ENCODE assay signal across 8 cellular contexts in the genomic region with DNA sequence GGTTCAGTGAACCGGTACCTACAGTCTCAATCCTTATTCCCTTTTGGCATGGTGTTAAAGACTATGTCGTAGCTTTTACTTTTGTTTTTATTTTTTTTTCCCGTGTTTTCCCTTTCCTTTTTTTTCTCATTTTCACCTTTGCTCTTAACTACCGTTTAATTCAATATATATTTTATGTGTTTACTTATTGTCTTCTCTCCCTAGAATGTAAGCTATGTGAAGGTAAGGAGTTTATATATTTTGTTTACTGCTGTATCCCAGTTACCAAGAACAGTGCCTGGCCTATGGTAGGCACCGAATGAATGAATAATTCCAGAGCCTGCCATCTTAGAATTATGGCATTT. TPM values are rescaled to one million over a fixed set of nuclear protein-coding genes. Genes with fewer than 3 reads are reported as not detected.
DNase-seq lines count a peak whose midpoint lies in the region; ATAC-seq and TF ChIP-seq lines count a peak whose summit lies in the region.

No MANE protein-coding gene starts in this region.

- ATAC-seq in GM19452 (IDR thresholded peaks at IDR 0.05; ENCODE audit: unreplicated experiment) (no peak), HG03175 (IDR thresholded peaks at IDR 0.05; ENCODE audit: unreplicated experiment) (no peak), GM18517 (IDR thresholded peaks at IDR 0.05; ENCODE audit: unreplicated experiment) (no peak)

- H3K9me2 ChIP-seq in DOHH2 (replicated peaks; ENCODE audit: control insufficient read depth, low read length): no peaks in the 10 kb centered on the region

- H3F3A ChIP-seq in DOHH2 (ENCODE audit: control insufficient read depth, insufficient read depth): peaks cover 13% of the 10 kb centered on the region

- no peak for TF ChIP-seq POLR2A in Peyer's patch (IDR thresholded peaks at IDR 0.05)
- no peak for TF ChIP-seq POLR2A in prostate gland (IDR thresholded peaks at IDR 0.05)

- peaks cover 29% of the 10 kb centered on the region for H3K36me3 ChIP-seq in DOHH2 (ENCODE audit: control insufficient read depth, low read length)
- H3K36me3 ChIP-seq in Peyer's patch: peaks cover 0 to 3% (median 0%) of the 10 kb centered on the region in 3 donors
- H3K36me3 ChIP-seq in prostate gland: no peaks in the 10 kb centered on the region

- peak overlapping the region; percentile 93 for H3K4me2 ChIP-seq in DOHH2 (ENCODE audit: low read length)

- no peaks in the 10 kb centered on the region for H3K9me3 ChIP-seq in DOHH2 (ENCODE audit: control insufficient read depth, insufficient read depth, low read length)
- H3K9me3 ChIP-seq in Peyer's patch: no peaks in the 10 kb centered on the region
- H3K9me3 ChIP-seq in prostate gland: no peaks in the 10 kb centered on the region

- H3K4me1 ChIP-seq in DOHH2 (ENCODE audit: control insufficient read depth, low read length) (peaks cover 26% of the 10 kb centered on the region), Peyer's patch (peaks cover 0 to 5% (median 0%) of the 10 kb centered on the region in 4 donors), prostate gland (replicated peaks) (peaks cover 3% of the 10 kb centered on the region)

- H3K27me3 ChIP-seq in DOHH2 (ENCODE audit: control insufficient read depth, low read length): no peaks in the 10 kb centered on the region
- no peaks in the 10 kb centered on the region for H3K27me3 ChIP-seq in Peyer's patch
- no peaks in the 10 kb centered on the region for H3K27me3 ChIP-seq in prostate gland (replicated peaks; ENCODE audit: insufficient read depth)

- no peak for DNase-seq in Peyer's patch
- no peak for DNase-seq in epithelial cell of proximal tubule (ENCODE audit: low read depth)
- no peak for DNase-seq in prostate gland (ENCODE audit: low spot score)
- no peak for DNase-seq in SKM-1 (lab: John Stamatoyannopoulos, UW; ENCODE audit: unreplicated experiment)

- no peak for TF ChIP-seq CTCF in DOHH2 (IDR thresholded peaks at IDR 0.05; ENCODE audit: low read depth, low read length, poor library complexity, severe bottlenecking)
- no peak for TF ChIP-seq CTCF in Peyer's patch (IDR thresholded peaks at IDR 0.05)
- TF ChIP-seq CTCF in epithelial cell of proximal tubule (conservative IDR thresholded peaks at IDR 0.05; ENCODE audit: low read depth, low read length): no peak
- TF ChIP-seq CTCF in prostate gland (IDR thresholded peaks at IDR 0.05): no peak

- no peaks in the 10 kb centered on the region for H4K20me1 ChIP-seq in DOHH2 (ENCODE audit: control insufficient read depth, insufficient read depth, low read depth, low read length)

- intact Hi-C loops in prostate gland (cut with DNase I): loop anchor here (2.0 kb wide), 1 partner anchor 17 kb away; a partner anchor contains a TSS

- peaks cover 39% of the 10 kb centered on the region for H3K79me2 ChIP-seq in DOHH2 (ENCODE audit: control insufficient read depth, low read length)

- WGBS in prostate gland: 19% methylated on average over 5 of the region's 5 CpGs

- no peak overlapping the region for H3K27ac ChIP-seq in DOHH2 (ENCODE audit: low read depth, low read length)
- peak overlapping the region; percentile 75 to 94 (median 87) for H3K27ac ChIP-seq in Peyer's patch
- peak overlapping the region; percentile 87 to 93 for H3K27ac ChIP-seq in prostate gland

- H3K4me3 ChIP-seq in DOHH2 (ENCODE audit: low read length) (peak overlapping the region; percentile 89), Peyer's patch (peak overlapping the region; percentile 47 to 81 (median 72)), epithelial cell of proximal tubule (ENCODE audit: low read depth, low read length) (peak overlapping the region; percentile 71), prostate gland (peak overlapping the region; percentile 60 to 74)

RNA-seq across cellular contexts. Expression of a gene that starts 0.3 kb away (rescaled TPM):
- total RNA-seq in Peyer's patch: 10 to 100 TPM; 40.6 to 57.0 (median 48.5) TPM
- total RNA-seq in epithelial cell of proximal tubule: 10.3 and 10.7 TPM in 2 replicates
- 10 to 100 TPM; 23.3 to 29.6 TPM for total RNA-seq in prostate gland

RNA-seq across cellular contexts. Expression of a gene that starts 12.3 kb away (rescaled TPM):
- total RNA-seq in Peyer's patch: 10 to 100 TPM; 15.7 to 36.4 (median 25.0) TPM
- 25.9 and 66.1 TPM in 2 replicates for total RNA-seq in epithelial cell of proximal tubule
- total RNA-seq in prostate gland: 10 to 100 TPM; 11.2 to 14.3 TPM

RNA-seq across cellular contexts. Expression of a gene that starts 17.9 kb away (rescaled TPM):
- total RNA-seq in Peyer's patch (10 to 100 TPM in 3 of 4 donors, 1 to 10 TPM in 1; 9.2 to 18.3 (median 14.9) TPM), epithelial cell of proximal tubule (1.9 and 2.2 TPM in 2 replicates), prostate gland (10 to 100 TPM in 1 of 2 donors, 1 to 10 TPM in 1; 1.8 to 19.4 TPM)

RNA-seq across cellular contexts. Expression of a gene that starts 48.8 kb away (rescaled TPM):
- total RNA-seq in Peyer's patch: 10 to 100 TPM; 32.3 to 38.6 (median 34.7) TPM
- 52.5 and 73.9 TPM in 2 replicates for total RNA-seq in epithelial cell of proximal tubule
- total RNA-seq in prostate gland: 10 to 100 TPM; 43.9 to 60.4 TPM
